ENCODE assay signal across 16 cellular contexts in genomic region chr5:37495668-37496067, GRCh38.
DNase-seq lines count a peak whose midpoint lies in the region; ATAC-seq, FAIRE-seq and TF ChIP-seq lines count a peak whose summit lies in the region.
"Had no signal": no experiment of that assay in that cellular context is flagged by ENCODE, and none has a peak within 500 bp of the region (broad histone marks: within the 10 kb centered on the region; RNA-seq: fewer than 3 reads in every experiment).

No MANE protein-coding gene starts in this region.

- no peak for TF ChIP-seq CTCF in VCaP (conservative IDR thresholded peaks at IDR 0.05)

- DNase-seq in DMS53 (lab: John Stamatoyannopoulos, UW) (peak; percentile 6), DMS53 treated with DMSO at 0.1 percent for 48 hours (lab: John Stamatoyannopoulos, UW; ENCODE audit: unreplicated experiment) (no peak), foreskin melanocyte (peak; percentile 32), urothelium cell line (ENCODE audit: low spot score) (peak; percentile 24), NCI-H2227 treated with DMSO at 0.1 percent for 48 hours (lab: John Stamatoyannopoulos, UW) (no peak)
- DNase-seq: kidney; NCI-H2081; nucleus accumbens; stimulated activated CD4-positive, alpha-beta T cell treated with anti-CD3 and anti-CD28 coated beads, Interleukin-1b, Interleukin-23, amount 100 ng/mL, for 48 hours had no signal

- peak overlapping the region; percentile 42; the same call in 1 of the 2 replicates for H3K27ac ChIP-seq in VCaP
- H3K27ac ChIP-seq: cardiac muscle cell had no signal

- no peak for ATAC-seq in GM18909 (IDR thresholded peaks at IDR 0.05; ENCODE audit: poor library complexity, unreplicated experiment)
- no peak for ATAC-seq in GM21367 (IDR thresholded peaks at IDR 0.05; ENCODE audit: unreplicated experiment)
- ATAC-seq: stimulated activated memory B cell treated with anti-CD40 and anti-IgM and Interleukin-4, amounts not matched to agents 10 μg/mL and 1 μg/mL and 100 μg/mL, for 72 hours had no signal

- FAIRE-seq in urothelium cell line (lab: Jason Lieb, UNC) = no peak
- FAIRE-seq: A204.1, K562, kidney had no signal

Comparison
In these comparisons a context has a peak if more than half of its experiments do, and no peak if none do; other contexts are left out.
1. DNase-seq: peak in DMS53 (single experiment), foreskin melanocyte (single experiment) and urothelium cell line (single experiment); none in DMS53 treated with DMSO at 0.1 percent for 48 hours (single experiment) and NCI-H2227 treated with DMSO at 0.1 percent for 48 hours (single experiment).